1 cellular context compared by ENCODE assay signal in the genomic region with DNA sequence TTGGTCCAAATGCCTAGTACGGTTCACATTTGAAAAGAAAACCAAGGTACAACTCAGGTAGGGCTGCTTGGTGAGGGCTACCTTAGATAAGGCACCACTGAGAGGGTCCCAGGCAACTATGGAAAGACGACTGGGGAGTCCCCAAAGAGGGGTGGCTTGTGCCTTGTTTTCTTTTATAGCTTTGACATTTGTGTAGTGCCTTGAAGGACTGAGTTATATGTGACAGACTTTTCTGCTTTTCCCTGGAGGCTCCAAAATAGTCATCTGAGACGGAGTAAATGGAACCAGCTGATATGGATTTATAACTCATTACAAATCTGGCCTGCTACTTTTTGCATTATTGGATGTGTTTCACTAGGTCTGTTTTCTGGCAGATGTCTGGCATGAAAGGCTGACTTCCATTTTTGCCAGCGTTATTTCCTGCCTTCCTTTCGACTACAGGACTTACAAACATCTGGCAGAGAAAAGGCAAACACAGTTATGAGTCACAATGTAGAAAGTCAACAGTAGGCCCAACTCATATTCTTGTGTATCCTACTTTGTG.
TF ChIP-seq lines count a peak whose summit lies in the region.

No MANE protein-coding gene starts in this region.

TF ChIP-seq in HepG2, 621 proteins besides CTCF, POLR2A, EP300 and RAD21 (continued from another document and continues in another):
- TF ChIP-seq ZHX2 (IDR thresholded peaks at IDR 0.05; ENCODE audit: low read depth): no peak
- TF ChIP-seq ZHX2 (CRISPR knock-in tag; IDR thresholded peaks at IDR 0.05; ENCODE audit: borderline replicate concordance): no peak
- TF ChIP-seq ELF3 (CRISPR knock-in tag; IDR thresholded peaks at IDR 0.05): peak; percentile 86
- no peak for TF ChIP-seq MIER2 (CRISPR knock-in tag; IDR thresholded peaks at IDR 0.05)
- TF ChIP-seq ERF (CRISPR knock-in tag; IDR thresholded peaks at IDR 0.05): 0 out of 2 replicates have a peak, but pooled peaks have one; percentile 35
- TF ChIP-seq HNF4G (IDR thresholded peaks at IDR 0.05; ENCODE audit: borderline replicate concordance, low read depth, low read length): no peak
- TF ChIP-seq HNF4G (CRISPR knock-in tag; IDR thresholded peaks at IDR 0.05; ENCODE audit: borderline replicate concordance, low read depth): no peak
- TF ChIP-seq RBAK (CRISPR knock-in tag; IDR thresholded peaks at IDR 0.05): no peak
- TF ChIP-seq HDAC2 (CRISPR knock-in tag; IDR thresholded peaks at IDR 0.05): 0 out of 2 replicates have a peak, but pooled peaks have one; percentile 17
- no peak for TF ChIP-seq TCF7L2 (IDR thresholded peaks at IDR 0.05; ENCODE audit: low read depth, low read length)
- TF ChIP-seq DMTF1 (CRISPR knock-in tag; IDR thresholded peaks at IDR 0.05): no peak
- TF ChIP-seq ZNF552 (CRISPR knock-in tag; IDR thresholded peaks at IDR 0.05; ENCODE audit: borderline replicate concordance): no peak
- peak; percentile 42 for TF ChIP-seq PAXIP1 (CRISPR knock-in tag; conservative IDR thresholded peaks at IDR 0.05)
- no peak for TF ChIP-seq ZNF543 (CRISPR knock-in tag; IDR thresholded peaks at IDR 0.05)
- TF ChIP-seq ATF3 (CRISPR knock-in tag; IDR thresholded peaks at IDR 0.05): peak; percentile 55; the same call in 1 of the 2 replicates
- TF ChIP-seq ZNF33B (CRISPR knock-in tag; IDR thresholded peaks at IDR 0.05): no peak
- TF ChIP-seq, protein P1, sequence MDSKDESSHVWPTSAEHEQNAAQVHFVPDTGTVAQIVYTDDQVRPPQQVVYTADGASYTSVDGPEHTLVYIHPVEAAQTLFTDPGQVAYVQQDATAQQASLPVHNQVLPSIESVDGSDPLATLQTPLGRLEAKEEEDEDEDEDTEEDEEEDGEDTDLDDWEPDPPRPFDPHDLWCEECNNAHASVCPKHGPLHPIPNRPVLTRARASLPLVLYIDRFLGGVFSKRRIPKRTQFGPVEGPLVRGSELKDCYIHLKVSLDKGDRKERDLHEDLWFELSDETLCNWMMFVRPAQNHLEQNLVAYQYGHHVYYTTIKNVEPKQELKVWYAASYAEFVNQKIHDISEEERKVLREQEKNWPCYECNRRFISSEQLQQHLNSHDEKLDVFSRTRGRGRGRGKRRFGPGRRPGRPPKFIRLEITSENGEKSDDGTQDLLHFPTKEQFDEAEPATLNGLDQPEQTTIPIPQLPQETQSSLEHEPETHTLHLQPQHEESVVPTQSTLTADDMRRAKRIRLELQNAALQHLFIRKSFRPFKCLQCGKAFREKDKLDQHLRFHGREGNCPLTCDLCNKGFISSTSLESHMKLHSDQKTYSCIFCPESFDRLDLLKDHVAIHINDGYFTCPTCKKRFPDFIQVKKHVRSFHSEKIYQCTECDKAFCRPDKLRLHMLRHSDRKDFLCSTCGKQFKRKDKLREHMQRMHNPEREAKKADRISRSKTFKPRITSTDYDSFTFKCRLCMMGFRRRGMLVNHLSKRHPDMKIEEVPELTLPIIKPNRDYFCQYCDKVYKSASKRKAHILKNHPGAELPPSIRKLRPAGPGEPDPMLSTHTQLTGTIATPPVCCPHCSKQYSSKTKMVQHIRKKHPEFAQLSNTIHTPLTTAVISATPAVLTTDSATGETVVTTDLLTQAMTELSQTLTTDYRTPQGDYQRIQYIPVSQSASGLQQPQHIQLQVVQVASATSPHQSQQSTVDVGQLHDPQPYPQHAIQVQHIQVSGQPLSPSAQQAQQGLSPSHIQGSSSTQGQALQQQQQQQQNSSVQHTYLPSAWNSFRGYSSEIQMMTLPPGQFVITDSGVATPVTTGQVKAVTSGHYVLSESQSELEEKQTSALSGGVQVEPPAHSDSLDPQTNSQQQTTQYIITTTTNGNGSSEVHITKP (CRISPR knock-in tag; IDR thresholded peaks at IDR 0.05; ENCODE audit: low read depth): no peak
- TF ChIP-seq, protein P2, sequence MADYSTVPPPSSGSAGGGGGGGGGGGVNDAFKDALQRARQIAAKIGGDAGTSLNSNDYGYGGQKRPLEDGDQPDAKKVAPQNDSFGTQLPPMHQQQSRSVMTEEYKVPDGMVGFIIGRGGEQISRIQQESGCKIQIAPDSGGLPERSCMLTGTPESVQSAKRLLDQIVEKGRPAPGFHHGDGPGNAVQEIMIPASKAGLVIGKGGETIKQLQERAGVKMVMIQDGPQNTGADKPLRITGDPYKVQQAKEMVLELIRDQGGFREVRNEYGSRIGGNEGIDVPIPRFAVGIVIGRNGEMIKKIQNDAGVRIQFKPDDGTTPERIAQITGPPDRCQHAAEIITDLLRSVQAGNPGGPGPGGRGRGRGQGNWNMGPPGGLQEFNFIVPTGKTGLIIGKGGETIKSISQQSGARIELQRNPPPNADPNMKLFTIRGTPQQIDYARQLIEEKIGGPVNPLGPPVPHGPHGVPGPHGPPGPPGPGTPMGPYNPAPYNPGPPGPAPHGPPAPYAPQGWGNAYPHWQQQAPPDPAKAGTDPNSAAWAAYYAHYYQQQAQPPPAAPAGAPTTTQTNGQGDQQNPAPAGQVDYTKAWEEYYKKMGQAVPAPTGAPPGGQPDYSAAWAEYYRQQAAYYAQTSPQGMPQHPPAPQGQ (CRISPR knock-in tag; IDR thresholded peaks at IDR 0.05; ENCODE audit: borderline replicate concordance): no peak
- TF ChIP-seq, protein P3, sequence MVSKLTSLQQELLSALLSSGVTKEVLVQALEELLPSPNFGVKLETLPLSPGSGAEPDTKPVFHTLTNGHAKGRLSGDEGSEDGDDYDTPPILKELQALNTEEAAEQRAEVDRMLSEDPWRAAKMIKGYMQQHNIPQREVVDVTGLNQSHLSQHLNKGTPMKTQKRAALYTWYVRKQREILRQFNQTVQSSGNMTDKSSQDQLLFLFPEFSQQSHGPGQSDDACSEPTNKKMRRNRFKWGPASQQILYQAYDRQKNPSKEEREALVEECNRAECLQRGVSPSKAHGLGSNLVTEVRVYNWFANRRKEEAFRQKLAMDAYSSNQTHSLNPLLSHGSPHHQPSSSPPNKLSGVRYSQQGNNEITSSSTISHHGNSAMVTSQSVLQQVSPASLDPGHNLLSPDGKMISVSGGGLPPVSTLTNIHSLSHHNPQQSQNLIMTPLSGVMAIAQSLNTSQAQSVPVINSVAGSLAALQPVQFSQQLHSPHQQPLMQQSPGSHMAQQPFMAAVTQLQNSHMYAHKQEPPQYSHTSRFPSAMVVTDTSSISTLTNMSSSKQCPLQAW (CRISPR knock-in tag; IDR thresholded peaks at IDR 0.05): no peak
- TF ChIP-seq ZNF784 (CRISPR knock-in tag; IDR thresholded peaks at IDR 0.05; ENCODE audit: borderline replicate concordance): no peak
- no peak for TF ChIP-seq ZNF30 (CRISPR knock-in tag; IDR thresholded peaks at IDR 0.05)
- TF ChIP-seq KAT8 (CRISPR knock-in tag; IDR thresholded peaks at IDR 0.05): 0 out of 2 replicates have a peak, but pooled peaks have one; percentile 34
- peak; percentile 43; the same call in 1 of the 2 replicates for TF ChIP-seq ZNF331 (CRISPR knock-in tag; IDR thresholded peaks at IDR 0.05)
- TF ChIP-seq ZFP90 (CRISPR knock-in tag; IDR thresholded peaks at IDR 0.05; ENCODE audit: borderline replicate concordance): no peak
- no peak for TF ChIP-seq MAFK (conservative IDR thresholded peaks at IDR 0.05 in 1 of 2, IDR thresholded peaks at IDR 0.05 in 1 of 2; ENCODE audit: low read length in 2 of 2)
- TF ChIP-seq, protein P4, sequence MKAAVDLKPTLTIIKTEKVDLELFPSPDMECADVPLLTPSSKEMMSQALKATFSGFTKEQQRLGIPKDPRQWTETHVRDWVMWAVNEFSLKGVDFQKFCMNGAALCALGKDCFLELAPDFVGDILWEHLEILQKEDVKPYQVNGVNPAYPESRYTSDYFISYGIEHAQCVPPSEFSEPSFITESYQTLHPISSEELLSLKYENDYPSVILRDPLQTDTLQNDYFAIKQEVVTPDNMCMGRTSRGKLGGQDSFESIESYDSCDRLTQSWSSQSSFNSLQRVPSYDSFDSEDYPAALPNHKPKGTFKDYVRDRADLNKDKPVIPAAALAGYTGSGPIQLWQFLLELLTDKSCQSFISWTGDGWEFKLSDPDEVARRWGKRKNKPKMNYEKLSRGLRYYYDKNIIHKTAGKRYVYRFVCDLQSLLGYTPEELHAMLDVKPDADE (CRISPR knock-in tag; IDR thresholded peaks at IDR 0.05): no peak
- 0 out of 2 replicates have a peak, but pooled peaks have one; percentile 45 for TF ChIP-seq SMAD3 (CRISPR knock-in tag; IDR thresholded peaks at IDR 0.05)
